In genomic region chr13:37956536-37956935, GRCh38 we compare ENCODE assay signal across 23 cellular contexts.
DNase-seq lines count a peak whose midpoint lies in the region; ATAC-seq and TF ChIP-seq lines count a peak whose summit lies in the region.
"Had no signal": no experiment of that assay in that cellular context is flagged by ENCODE, and none has a peak within 500 bp of the region (broad histone marks: within the 10 kb centered on the region; RNA-seq: fewer than 3 reads in every experiment).

No MANE protein-coding gene starts in this region.

- POLR2A ChIA-PET in RWPE1 (lab: Yijun Ruan, JAX; ENCODE audit: low non-redundant PET): no interaction called here

- H3K4me1 Mint-ChIP-seq in osteocyte (ENCODE audit: unreplicated experiment): no peaks in the 10 kb centered on the region
- H3K4me1 Mint-ChIP-seq: GM23338 had no signal

- CTCF ChIA-PET in RWPE1 (lab: Yijun Ruan, JAX): no interaction called here

- no peaks in the 10 kb centered on the region for H3K36me3 Mint-ChIP-seq in osteocyte (ENCODE audit: unreplicated experiment)

- no peak overlapping the region for H3K4me3 Mint-ChIP-seq in osteocyte (ENCODE audit: unreplicated experiment)
- H3K4me3 Mint-ChIP-seq: CD4-positive, alpha-beta T cell; GM23338 had no signal

- peak; percentile 84 for ATAC-seq in esophagus mucosa
- ATAC-seq in HG02588 (IDR thresholded peaks at IDR 0.05; ENCODE audit: unreplicated experiment): no peak
- ATAC-seq in HG02798 (IDR thresholded peaks at IDR 0.05; ENCODE audit: poor library complexity, unreplicated experiment): no peak
- ATAC-seq: GM23338, HCT116 had no signal

- TF ChIP-seq CTCF in RWPE1 (conservative IDR thresholded peaks at IDR 0.05; ENCODE audit: low read depth) (no peak), osteocyte (IDR thresholded peaks at IDR 0.05) (no peak)

- DNase-seq in HPDE6-E6E7 (ENCODE audit: extremely low spot score): peak; percentile 0
- DNase-seq in NCI-H1105 treated with DMSO at 0.1 percent for 48 hours (lab: John Stamatoyannopoulos, UW): peak; percentile 50
- DNase-seq in RWPE1 (ENCODE audit: low spot score): peak; percentile 31
- DNase-seq in osteocyte (ENCODE audit: extremely low spot score, unreplicated experiment): no peak
- DNase-seq in SIG-M5 treated with dmso at 0.1 percent for 504 hours (lab: John Stamatoyannopoulos, UW; ENCODE audit: unreplicated experiment): no peak
- DNase-seq: Caco-2; CD4-positive, alpha-beta T cell; DMS 273 treated with DMSO at 0.1 percent for 48 hours; GDM1; KG1; MV-4-11; NCI-H187; NCI-H510A; OCI-M1; SHP77 treated with DMSO at 0.1 percent for 48 hours; SK-N-SH; T-helper 2 cell had no signal

- peaks cover under 1% of the 10 kb centered on the region for H3K9me3 Mint-ChIP-seq in osteocyte (ENCODE audit: unreplicated experiment)
- H3K9me3 Mint-ChIP-seq: GM23338 had no signal

- no peak overlapping the region for H3K27ac ChIP-seq in RWPE1
- H3K27ac ChIP-seq: BLaER1 had no signal

- H3K27me3 Mint-ChIP-seq in osteocyte (ENCODE audit: unreplicated experiment): no peaks in the 10 kb centered on the region
- H3K27me3 Mint-ChIP-seq: CD4-positive, alpha-beta T cell had no signal

- H3K27ac Mint-ChIP-seq in osteocyte (ENCODE audit: unreplicated experiment): no peak overlapping the region
- H3K27ac Mint-ChIP-seq: CD4-positive, alpha-beta T cell; GM23338 had no signal

Comparison
In these comparisons a context has a peak if more than half of its experiments do, and no peak if none do; other contexts are left out.
1. DNase-seq: peak in HPDE6-E6E7 (single experiment), NCI-H1105 treated with DMSO at 0.1 percent for 48 hours (single experiment) and RWPE1 (single experiment); none in osteocyte (single experiment) and SIG-M5 treated with dmso at 0.1 percent for 504 hours (single experiment).